ENCODE assay signal across 11 cellular contexts in the genomic region with DNA sequence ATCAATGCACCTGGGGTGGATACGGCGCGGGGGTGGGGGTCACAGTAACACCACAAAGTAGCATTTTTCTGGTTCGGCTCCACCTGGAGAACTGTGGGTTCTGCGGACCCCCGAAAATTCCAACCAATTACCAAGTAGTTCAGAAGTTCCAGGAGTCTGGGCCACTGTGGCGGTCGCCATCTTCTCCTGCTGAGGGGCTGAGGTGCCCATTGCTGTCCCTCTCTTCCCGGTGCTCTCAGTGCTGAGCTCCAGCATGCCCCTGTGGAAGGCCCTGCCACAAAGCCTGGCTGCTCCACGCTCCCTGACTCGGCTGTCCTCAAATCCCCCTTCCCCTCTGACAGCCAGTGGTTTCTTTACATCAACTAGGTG.
DNase-seq lines count a peak whose midpoint lies in the region; ATAC-seq, FAIRE-seq and TF ChIP-seq lines count a peak whose summit lies in the region.
"Had no signal": no experiment of that assay in that cellular context is flagged by ENCODE, and none has a peak within 500 bp of the region (broad histone marks: within the 10 kb centered on the region; RNA-seq: fewer than 3 reads in every experiment).

No MANE protein-coding gene starts in this region.

- no peak for FAIRE-seq in keratinocyte (lab: Jason Lieb, UNC)
- FAIRE-seq: TTC549 had no signal

- no peaks in the 10 kb centered on the region for H3K36me3 Mint-ChIP-seq in activated T-cell treated with anti-CD3 and anti-CD28 coated beads, Interleukin-2, amount 50 U/mL, for 24 hours (ENCODE audit: low read depth)
- no peaks in the 10 kb centered on the region for H3K36me3 Mint-ChIP-seq in activated T-helper 1 cell treated with anti-CD3 and anti-CD28 coated beads, Interleukin-12 subunit alpha, Interleukin-12 subunit beta, Interleukin-2, Interleukin-4 antibody, amounts not matched to agents 30 ng/mL and 10 ng/mL and 1 ng/mL, durations not matched to agents 14 hours and 24 hours and 36 hours (ENCODE audit: low read depth)

- ATAC-seq in thoracic aorta (ENCODE audit: insufficient number of reproducible peaks, low FRiP score, low read depth) (no peak), GM21576 (IDR thresholded peaks at IDR 0.05; ENCODE audit: unreplicated experiment) (no peak), left colon (no peak)

- H3K27me3 Mint-ChIP-seq in activated T-cell treated with anti-CD3 and anti-CD28 coated beads, Interleukin-2, amount 50 U/mL, for 24 hours = peaks cover 39% of the 10 kb centered on the region
- peaks cover 37% of the 10 kb centered on the region for H3K27me3 Mint-ChIP-seq in activated T-helper 1 cell treated with anti-CD3 and anti-CD28 coated beads, Interleukin-12 subunit alpha, Interleukin-12 subunit beta, Interleukin-2, Interleukin-4 antibody, amounts not matched to agents 30 ng/mL and 10 ng/mL and 1 ng/mL, durations not matched to agents 14 hours and 24 hours and 36 hours (ENCODE audit: insufficient read depth)

- dilution Hi-C loops in keratinocyte (cut with MboI; ENCODE audit: extremely low pct_ligation_motif_present, low sequenced_read_pairs) = no loop called here

- intact Hi-C loops in activated T-helper 1 cell treated with anti-CD3 and anti-CD28 coated beads, Interleukin-12 subunit alpha, Interleukin-12 subunit beta, Interleukin-2, Interleukin-4 antibody, amounts not matched to agents 30 ng/mL and 10 ng/mL and 1 ng/mL, durations not matched to agents 14 hours and 24 hours and 36 hours (cut with micrococcal nuclease) = loop anchor here (1.0 kb wide), 3 partner anchors 281 to 844 kb away; no protein-coding TSS in a partner anchor
- intact Hi-C loops in left colon (cut with DNase I, micrococcal nuclease) = loop anchor here in 1 of 2 donors (5.0 kb wide), 1 partner anchor 280 kb away; no protein-coding TSS in a partner anchor

- H3K9me1 ChIP-seq in keratinocyte (ENCODE audit: control insufficient read depth, extremely low read depth, insufficient read depth, low read length) = no peaks in the 10 kb centered on the region

- TF ChIP-seq CTCF in keratinocyte (optimal IDR thresholded peaks at IDR 0.05 in 1 of 3, IDR thresholded peaks at IDR 0.05 in 1 of 3, conservative IDR thresholded peaks at IDR 0.05 in 1 of 3; ENCODE audit: extremely low read depth in 1 of 3, insufficient read depth in 2 of 3, low read length in 3 of 3) (no peak), thoracic aorta (IDR thresholded peaks at IDR 0.05) (no peak)

- no peak overlapping the region for H2AFZ ChIP-seq in keratinocyte (ENCODE audit: control insufficient read depth, low read length)

- H4K20me1 ChIP-seq in keratinocyte (ENCODE audit: control insufficient read depth, extremely low read depth, insufficient read depth, low read length) = no peaks in the 10 kb centered on the region

- no peaks in the 10 kb centered on the region for H3K79me2 ChIP-seq in keratinocyte (ENCODE audit: control insufficient read depth, insufficient read depth, low read length)

- H3K27ac ChIP-seq in keratinocyte (ENCODE audit: control insufficient read depth, insufficient read depth, low read length) = no peak overlapping the region
- H3K27ac ChIP-seq in thoracic aorta = peak overlapping the region; percentile 80 to 92

- H3K4me3 Mint-ChIP-seq in activated T-cell treated with anti-CD3 and anti-CD28 coated beads, Interleukin-2, amount 50 U/mL, for 24 hours = peak overlapping the region; percentile 71
- peak overlapping the region; percentile 34 for H3K4me3 Mint-ChIP-seq in activated T-helper 1 cell treated with anti-CD3 and anti-CD28 coated beads, Interleukin-12 subunit alpha, Interleukin-12 subunit beta, Interleukin-2, Interleukin-4 antibody, amounts not matched to agents 30 ng/mL and 10 ng/mL and 1 ng/mL, durations not matched to agents 14 hours and 24 hours and 36 hours

- no peaks in the 10 kb centered on the region for H3K9me3 Mint-ChIP-seq in activated T-cell treated with anti-CD3 and anti-CD28 coated beads, Interleukin-2, amount 50 U/mL, for 24 hours
- H3K9me3 Mint-ChIP-seq in activated T-helper 1 cell treated with anti-CD3 and anti-CD28 coated beads, Interleukin-12 subunit alpha, Interleukin-12 subunit beta, Interleukin-2, Interleukin-4 antibody, amounts not matched to agents 30 ng/mL and 10 ng/mL and 1 ng/mL, durations not matched to agents 14 hours and 24 hours and 36 hours = peaks cover 3% of the 10 kb centered on the region

- DNase-seq in activated T-cell treated with anti-CD3 and anti-CD28 coated beads, Interleukin-2, amount 50 U/mL, for 24 hours = no peak
- no peak for DNase-seq in activated T-cell treated with anti-CD3 and anti-CD28 coated beads, Interleukin-2, amount 50 U/mL, for 48 hours
- DNase-seq in activated T-helper 1 cell treated with anti-CD3 and anti-CD28 coated beads, Interleukin-12 subunit alpha, Interleukin-12 subunit beta, Interleukin-2, Interleukin-4 antibody, amounts not matched to agents 30 ng/mL and 10 ng/mL and 1 ng/mL, durations not matched to agents 14 hours and 24 hours and 36 hours (ENCODE audit: low spot score) = no peak
- no peak for DNase-seq in keratinocyte (ENCODE audit: low read depth, low spot score)
- no peak for DNase-seq in thoracic aorta (ENCODE audit: low spot score)
- no peak for DNase-seq in NCI-H1930 (lab: John Stamatoyannopoulos, UW)
- DNase-seq in left colon = no peak

- H3K4me3 ChIP-seq in keratinocyte (ENCODE audit: control insufficient read depth in 2 of 3, extremely low read depth in 1 of 3, insufficient read depth in 2 of 3, low read depth in 1 of 3, low read length in 3 of 3) = peak overlapping the region in 1 of 3 experiments; percentile 89
- peak overlapping the region; percentile 83 for H3K4me3 ChIP-seq in thoracic aorta

- H3K27me3 ChIP-seq in keratinocyte (ENCODE audit: control insufficient read depth, extremely low read depth, insufficient read depth, low read length) (peaks cover 26% of the 10 kb centered on the region), thoracic aorta (replicated peaks; ENCODE audit: insufficient read depth) (no peaks in the 10 kb centered on the region)

- H3K36me3 ChIP-seq in keratinocyte (ENCODE audit: control insufficient read depth in 2 of 2, extremely low read depth in 1 of 2, insufficient read depth in 2 of 2, low read length in 2 of 2) (no peaks in the 10 kb centered on the region), thoracic aorta (no peaks in the 10 kb centered on the region)
- H3K36me3 ChIP-seq: BE2C, gastrocnemius medialis had no signal

- no peak overlapping the region for H3K27ac Mint-ChIP-seq in activated T-cell treated with anti-CD3 and anti-CD28 coated beads, Interleukin-2, amount 50 U/mL, for 24 hours
- no peak overlapping the region for H3K27ac Mint-ChIP-seq in activated T-helper 1 cell treated with anti-CD3 and anti-CD28 coated beads, Interleukin-12 subunit alpha, Interleukin-12 subunit beta, Interleukin-2, Interleukin-4 antibody, amounts not matched to agents 30 ng/mL and 10 ng/mL and 1 ng/mL, durations not matched to agents 14 hours and 24 hours and 36 hours

- peaks cover 15% of the 10 kb centered on the region for H3K4me1 ChIP-seq in keratinocyte (ENCODE audit: control insufficient read depth, extremely low read depth, insufficient read depth, low read length)
- peaks cover 24 to 63% of the 10 kb centered on the region in 2 donors for H3K4me1 ChIP-seq in thoracic aorta (ENCODE audit: control insufficient read depth in 1 of 2, low read depth in 2 of 2)
- H3K4me1 ChIP-seq: BE2C had no signal

- H3K4me2 ChIP-seq in keratinocyte (ENCODE audit: control insufficient read depth, extremely low read depth, insufficient read depth, low read depth, low read length) = peak overlapping the region; percentile 97

- H3K9me3 ChIP-seq in keratinocyte (ENCODE audit: control insufficient read depth, low read depth, low read length) (peaks cover 3% of the 10 kb centered on the region), thoracic aorta (no peaks in the 10 kb centered on the region)
- H3K9me3 ChIP-seq: BE2C, gastrocnemius medialis had no signal

- peaks cover 19% of the 10 kb centered on the region for H3K4me1 Mint-ChIP-seq in activated T-cell treated with anti-CD3 and anti-CD28 coated beads, Interleukin-2, amount 50 U/mL, for 24 hours (ENCODE audit: low read depth)
- peaks cover 10% of the 10 kb centered on the region for H3K4me1 Mint-ChIP-seq in activated T-helper 1 cell treated with anti-CD3 and anti-CD28 coated beads, Interleukin-12 subunit alpha, Interleukin-12 subunit beta, Interleukin-2, Interleukin-4 antibody, amounts not matched to agents 30 ng/mL and 10 ng/mL and 1 ng/mL, durations not matched to agents 14 hours and 24 hours and 36 hours (ENCODE audit: low read depth)

- H3K9ac ChIP-seq in keratinocyte (ENCODE audit: control insufficient read depth, extremely low read depth, insufficient read depth, low read length) = no peak overlapping the region
